Comparison of ENCODE assay signal across 1 cellular context in the genomic region with DNA sequence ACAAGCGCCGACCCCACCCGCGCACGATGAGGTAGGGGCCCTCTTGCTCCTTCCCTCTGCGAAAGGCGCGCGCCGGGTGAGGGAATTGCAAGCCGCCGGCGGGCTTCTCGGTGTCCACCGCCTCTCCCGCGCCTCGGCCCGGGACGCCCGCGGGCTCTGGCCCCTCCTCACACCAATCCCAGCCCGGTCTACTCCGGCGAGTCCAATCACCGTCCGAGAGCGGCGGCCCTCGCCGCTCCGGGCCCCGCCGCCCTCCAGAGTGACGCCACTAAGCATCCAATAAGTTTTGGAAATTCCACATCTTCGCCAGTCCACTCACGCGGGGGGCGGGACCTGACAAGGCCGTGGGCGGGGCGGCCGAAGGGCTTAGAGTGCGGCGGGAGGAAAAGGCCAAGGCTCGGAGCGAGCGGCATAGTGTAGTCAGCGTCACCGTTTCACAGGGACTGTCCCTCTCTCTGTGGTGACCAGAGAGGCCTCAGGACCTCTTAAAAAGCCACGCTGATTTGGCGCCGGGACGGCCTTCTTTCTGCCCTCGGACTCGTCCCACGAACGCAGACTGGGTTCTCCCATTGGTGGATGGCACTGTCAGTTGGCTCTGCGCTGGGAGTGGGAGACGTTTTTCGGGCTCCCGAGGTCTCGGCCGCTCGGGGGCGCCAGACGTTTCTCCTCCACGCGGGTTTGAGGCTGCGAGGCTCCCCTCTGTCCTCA.
TF ChIP-seq lines count a peak whose summit lies in the region.

A gene with protein sequence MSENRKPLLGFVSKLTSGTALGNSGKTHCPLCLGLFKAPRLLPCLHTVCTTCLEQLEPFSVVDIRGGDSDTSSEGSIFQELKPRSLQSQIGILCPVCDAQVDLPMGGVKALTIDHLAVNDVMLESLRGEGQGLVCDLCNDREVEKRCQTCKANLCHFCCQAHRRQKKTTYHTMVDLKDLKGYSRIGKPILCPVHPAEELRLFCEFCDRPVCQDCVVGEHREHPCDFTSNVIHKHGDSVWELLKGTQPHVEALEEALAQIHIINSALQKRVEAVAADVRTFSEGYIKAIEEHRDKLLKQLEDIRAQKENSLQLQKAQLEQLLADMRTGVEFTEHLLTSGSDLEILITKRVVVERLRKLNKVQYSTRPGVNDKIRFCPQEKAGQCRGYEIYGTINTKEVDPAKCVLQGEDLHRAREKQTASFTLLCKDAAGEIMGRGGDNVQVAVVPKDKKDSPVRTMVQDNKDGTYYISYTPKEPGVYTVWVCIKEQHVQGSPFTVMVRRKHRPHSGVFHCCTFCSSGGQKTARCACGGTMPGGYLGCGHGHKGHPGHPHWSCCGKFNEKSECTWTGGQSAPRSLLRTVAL (minus strand): TSS at position 161 of the 708 bp plus-strand sequence. CDS start 548 bp downstream, outside the sequence.

TF ChIP-seq in HepG2, 621 proteins besides CTCF, POLR2A, EP300 and RAD21 (continued from another document and continues in another):
- TF ChIP-seq FOXP1 (IDR thresholded peaks at IDR 0.05) (no peak), FOXP1 (CRISPR knock-in tag; IDR thresholded peaks at IDR 0.05) (no peak), ARID2 (CRISPR knock-in tag; IDR thresholded peaks at IDR 0.05; ENCODE audit: borderline replicate concordance) (no peak), ZNF780A (CRISPR knock-in tag; IDR thresholded peaks at IDR 0.05) (no peak), ZNF451 (CRISPR knock-in tag; IDR thresholded peaks at IDR 0.05) (no peak), HDAC1 (CRISPR knock-in tag; IDR thresholded peaks at IDR 0.05) (peak; percentile 25; the same call in 1 of the 2 replicates), MTA1 (CRISPR knock-in tag; IDR thresholded peaks at IDR 0.05; ENCODE audit: borderline replicate concordance) (peak; percentile 23; the same call in 1 of the 2 replicates), ZNF605 (CRISPR knock-in tag; IDR thresholded peaks at IDR 0.05) (peak; percentile 83; the same call in 1 of the 2 replicates), ZNF609 (CRISPR knock-in tag; IDR thresholded peaks at IDR 0.05; ENCODE audit: borderline replicate concordance) (0 out of 2 replicates have a peak, but pooled peaks have one; percentile 23), PHF5A (CRISPR knock-in tag; IDR thresholded peaks at IDR 0.05; ENCODE audit: low read depth, unreplicated experiment) (no peak), KLF11 (CRISPR knock-in tag; IDR thresholded peaks at IDR 0.05) (no peak), ZBTB4 (CRISPR knock-in tag; IDR thresholded peaks at IDR 0.05; ENCODE audit: borderline replicate concordance) (no peak), ARHGAP35 (CRISPR knock-in tag; IDR thresholded peaks at IDR 0.05; ENCODE audit: borderline replicate concordance) (0 out of 2 replicates have a peak, but pooled peaks have one; percentile 21), HHEX (CRISPR knock-in tag; IDR thresholded peaks at IDR 0.05) (no peak), NFRKB (IDR thresholded peaks at IDR 0.05) (no peak), ZNF660 (CRISPR knock-in tag; IDR thresholded peaks at IDR 0.05; ENCODE audit: borderline replicate concordance, low read depth) (no peak), TSC22D2 (CRISPR knock-in tag; IDR thresholded peaks at IDR 0.05; ENCODE audit: borderline replicate concordance) (no peak), ZNF567 (CRISPR knock-in tag; IDR thresholded peaks at IDR 0.05; ENCODE audit: borderline replicate concordance) (no peak), MEIS2 (CRISPR knock-in tag; IDR thresholded peaks at IDR 0.05) (0 out of 2 replicates have a peak, but pooled peaks have one; percentile 31), PTBP1 (IDR thresholded peaks at IDR 0.05; ENCODE audit: low read depth, low read length, poor library complexity, severe bottlenecking) (peak; percentile 22), RARA (CRISPR knock-in tag; IDR thresholded peaks at IDR 0.05) (no peak), MYNN (CRISPR knock-in tag; IDR thresholded peaks at IDR 0.05; ENCODE audit: low read depth) (no peak), ISL2 (CRISPR knock-in tag; IDR thresholded peaks at IDR 0.05) (peak; percentile 42; the same call in 1 of the 2 replicates), ZNF160 (CRISPR knock-in tag; IDR thresholded peaks at IDR 0.05) (no peak), JUN (CRISPR knock-in tag; IDR thresholded peaks at IDR 0.05) (no peak), HIVEP1 (CRISPR knock-in tag; IDR thresholded peaks at IDR 0.05) (no peak), ZNF124 (CRISPR knock-in tag; IDR thresholded peaks at IDR 0.05) (no peak), ZNF75D (CRISPR knock-in tag; IDR thresholded peaks at IDR 0.05; ENCODE audit: borderline replicate concordance) (no peak), GABPA (IDR thresholded peaks at IDR 0.05; ENCODE audit: low read depth, low read length) (no peak), GABPA (CRISPR knock-in tag; IDR thresholded peaks at IDR 0.05; ENCODE audit: low read depth) (no peak), FOXJ3 (CRISPR knock-in tag; IDR thresholded peaks at IDR 0.05; ENCODE audit: borderline replicate concordance) (no peak), MAFG (CRISPR knock-in tag; IDR thresholded peaks at IDR 0.05) (no peak), KAT7 (CRISPR knock-in tag; IDR thresholded peaks at IDR 0.05; ENCODE audit: borderline replicate concordance) (no peak), ZNF768 (CRISPR knock-in tag; IDR thresholded peaks at IDR 0.05) (no peak), HNRNPH1 (optimal IDR thresholded peaks at IDR 0.05; ENCODE audit: low read depth, low read length) (no peak), MAZ (IDR thresholded peaks at IDR 0.05; ENCODE audit: borderline replicate concordance, low read depth, low read length) (no peak; the same call in 1 of the 2 replicates), MAZ (CRISPR knock-in tag; IDR thresholded peaks at IDR 0.05; ENCODE audit: low read depth) (peak; percentile 54; the same call in 1 of the 2 replicates), IKZF1 (IDR thresholded peaks at IDR 0.05) (no peak), HOXA9 (CRISPR knock-in tag; IDR thresholded peaks at IDR 0.05; ENCODE audit: borderline replicate concordance) (no peak), SNAPC2 (CRISPR knock-in tag; IDR thresholded peaks at IDR 0.05) (no peak), GPN1 (CRISPR knock-in tag; IDR thresholded peaks at IDR 0.05; ENCODE audit: borderline replicate concordance) (no peak)
- TF ChIP-seq, protein P1, sequence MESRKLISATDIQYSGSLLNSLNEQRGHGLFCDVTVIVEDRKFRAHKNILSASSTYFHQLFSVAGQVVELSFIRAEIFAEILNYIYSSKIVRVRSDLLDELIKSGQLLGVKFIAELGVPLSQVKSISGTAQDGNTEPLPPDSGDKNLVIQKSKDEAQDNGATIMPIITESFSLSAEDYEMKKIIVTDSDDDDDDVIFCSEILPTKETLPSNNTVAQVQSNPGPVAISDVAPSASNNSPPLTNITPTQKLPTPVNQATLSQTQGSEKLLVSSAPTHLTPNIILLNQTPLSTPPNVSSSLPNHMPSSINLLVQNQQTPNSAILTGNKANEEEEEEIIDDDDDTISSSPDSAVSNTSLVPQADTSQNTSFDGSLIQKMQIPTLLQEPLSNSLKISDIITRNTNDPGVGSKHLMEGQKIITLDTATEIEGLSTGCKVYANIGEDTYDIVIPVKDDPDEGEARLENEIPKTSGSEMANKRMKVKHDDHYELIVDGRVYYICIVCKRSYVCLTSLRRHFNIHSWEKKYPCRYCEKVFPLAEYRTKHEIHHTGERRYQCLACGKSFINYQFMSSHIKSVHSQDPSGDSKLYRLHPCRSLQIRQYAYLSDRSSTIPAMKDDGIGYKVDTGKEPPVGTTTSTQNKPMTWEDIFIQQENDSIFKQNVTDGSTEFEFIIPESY (CRISPR knock-in tag; IDR thresholded peaks at IDR 0.05) = no peak
- TF ChIP-seq, protein P2, sequence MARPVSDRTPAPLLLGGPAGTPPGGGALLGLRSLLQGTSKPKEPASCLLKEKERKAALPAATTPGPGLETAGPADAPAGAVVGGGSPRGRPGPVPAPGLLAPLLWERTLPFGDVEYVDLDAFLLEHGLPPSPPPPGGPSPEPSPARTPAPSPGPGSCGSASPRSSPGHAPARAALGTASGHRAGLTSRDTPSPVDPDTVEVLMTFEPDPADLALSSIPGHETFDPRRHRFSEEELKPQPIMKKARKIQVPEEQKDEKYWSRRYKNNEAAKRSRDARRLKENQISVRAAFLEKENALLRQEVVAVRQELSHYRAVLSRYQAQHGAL (CRISPR knock-in tag; IDR thresholded peaks at IDR 0.05; ENCODE audit: not compliant biosample characterization) = no peak
- TF ChIP-seq, protein P3, sequence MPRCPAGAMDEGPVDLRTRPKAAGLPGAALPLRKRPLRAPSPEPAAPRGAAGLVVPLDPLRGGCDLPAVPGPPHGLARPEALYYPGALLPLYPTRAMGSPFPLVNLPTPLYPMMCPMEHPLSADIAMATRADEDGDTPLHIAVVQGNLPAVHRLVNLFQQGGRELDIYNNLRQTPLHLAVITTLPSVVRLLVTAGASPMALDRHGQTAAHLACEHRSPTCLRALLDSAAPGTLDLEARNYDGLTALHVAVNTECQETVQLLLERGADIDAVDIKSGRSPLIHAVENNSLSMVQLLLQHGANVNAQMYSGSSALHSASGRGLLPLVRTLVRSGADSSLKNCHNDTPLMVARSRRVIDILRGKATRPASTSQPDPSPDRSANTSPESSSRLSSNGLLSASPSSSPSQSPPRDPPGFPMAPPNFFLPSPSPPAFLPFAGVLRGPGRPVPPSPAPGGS (CRISPR knock-in tag; IDR thresholded peaks at IDR 0.05) = 0 out of 2 replicates have a peak, but pooled peaks have one; percentile 28
- TF ChIP-seq, protein P4, sequence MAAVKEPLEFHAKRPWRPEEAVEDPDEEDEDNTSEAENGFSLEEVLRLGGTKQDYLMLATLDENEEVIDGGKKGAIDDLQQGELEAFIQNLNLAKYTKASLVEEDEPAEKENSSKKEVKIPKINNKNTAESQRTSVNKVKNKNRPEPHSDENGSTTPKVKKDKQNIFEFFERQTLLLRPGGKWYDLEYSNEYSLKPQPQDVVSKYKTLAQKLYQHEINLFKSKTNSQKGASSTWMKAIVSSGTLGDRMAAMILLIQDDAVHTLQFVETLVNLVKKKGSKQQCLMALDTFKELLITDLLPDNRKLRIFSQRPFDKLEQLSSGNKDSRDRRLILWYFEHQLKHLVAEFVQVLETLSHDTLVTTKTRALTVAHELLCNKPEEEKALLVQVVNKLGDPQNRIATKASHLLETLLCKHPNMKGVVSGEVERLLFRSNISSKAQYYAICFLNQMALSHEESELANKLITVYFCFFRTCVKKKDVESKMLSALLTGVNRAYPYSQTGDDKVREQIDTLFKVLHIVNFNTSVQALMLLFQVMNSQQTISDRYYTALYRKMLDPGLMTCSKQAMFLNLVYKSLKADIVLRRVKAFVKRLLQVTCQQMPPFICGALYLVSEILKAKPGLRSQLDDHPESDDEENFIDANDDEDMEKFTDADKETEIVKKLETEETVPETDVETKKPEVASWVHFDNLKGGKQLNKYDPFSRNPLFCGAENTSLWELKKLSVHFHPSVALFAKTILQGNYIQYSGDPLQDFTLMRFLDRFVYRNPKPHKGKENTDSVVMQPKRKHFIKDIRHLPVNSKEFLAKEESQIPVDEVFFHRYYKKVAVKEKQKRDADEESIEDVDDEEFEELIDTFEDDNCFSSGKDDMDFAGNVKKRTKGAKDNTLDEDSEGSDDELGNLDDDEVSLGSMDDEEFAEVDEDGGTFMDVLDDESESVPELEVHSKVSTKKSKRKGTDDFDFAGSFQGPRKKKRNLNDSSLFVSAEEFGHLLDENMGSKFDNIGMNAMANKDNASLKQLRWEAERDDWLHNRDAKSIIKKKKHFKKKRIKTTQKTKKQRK (IDR thresholded peaks at IDR 0.05; ENCODE audit: low read length) = peak; percentile 25; the same call in 1 of the 2 replicates
